In the genomic region with DNA sequence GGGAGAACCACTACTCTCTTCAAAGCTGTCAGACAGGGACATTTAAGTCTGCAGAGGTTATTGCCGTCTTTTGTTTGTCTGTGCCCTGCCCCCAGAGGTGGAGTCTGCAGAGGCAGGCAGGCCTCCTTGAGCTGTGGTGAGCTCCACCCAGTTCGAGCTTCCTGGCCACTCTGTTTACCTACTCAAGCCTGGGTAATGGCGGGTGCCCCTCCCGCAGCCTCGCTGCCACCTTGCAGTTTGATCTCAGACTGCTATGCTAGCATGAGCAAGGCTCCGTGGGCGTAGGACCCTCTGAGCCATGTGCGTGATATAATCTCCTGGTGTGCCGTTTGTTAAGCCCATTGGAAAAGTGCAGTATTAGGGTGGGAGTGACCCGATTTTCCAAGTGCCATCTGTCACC, we compare ENCODE assay signal across 2 cellular contexts. TPM values are rescaled to one million over a fixed set of nuclear protein-coding genes. Genes with fewer than 3 reads are reported as not detected.
"Had no signal": no experiment of that assay in that cellular context is flagged by ENCODE, and none has a peak within 500 bp of the region (broad histone marks: within the 10 kb centered on the region; RNA-seq: fewer than 3 reads in every experiment).

No MANE protein-coding gene starts in this region.

RNA-seq across cellular contexts. Expression of a gene that starts 54.0 kb away (rescaled TPM):
- total RNA-seq: OCI-LY7 had no signal
- polyA plus RNA-seq: IgD-negative memory B cell had no signal
